ENCODE assay signal across 8 cellular contexts in genomic region chr6:26543953-26544352, GRCh38. TPM values are rescaled to one million over a fixed set of nuclear protein-coding genes. Genes with fewer than 3 reads are reported as not detected.
DNase-seq lines count a peak whose midpoint lies in the region; ATAC-seq and TF ChIP-seq lines count a peak whose summit lies in the region.

No MANE protein-coding gene starts in this region.

- H3K36me3 Mint-ChIP-seq in CD8-positive, alpha-beta T cell = peaks cover 57% of the 10 kb centered on the region

- H3K9ac ChIP-seq in adipocyte (ENCODE audit: low read length) = no peak overlapping the region

- peak; percentile 60 for TF ChIP-seq CTCF in CD8-positive, alpha-beta T cell (IDR thresholded peaks at IDR 0.05)
- TF ChIP-seq CTCF in HEK293 (tag by site-specific recombination; IDR thresholded peaks at IDR 0.05) (no peak), lower lobe of right lung (IDR thresholded peaks at IDR 0.05) (peak; percentile 17)

- H3K27me3 ChIP-seq in CD8-positive, alpha-beta T cell (ENCODE audit: insufficient read depth, low read length) = no peaks in the 10 kb centered on the region
- H3K27me3 ChIP-seq in adipocyte (replicated peaks; ENCODE audit: control insufficient read depth, insufficient read depth, low read length) (no peaks in the 10 kb centered on the region), lower lobe of right lung (ENCODE audit: low read depth) (no peaks in the 10 kb centered on the region)

- DNase-seq in CD8-positive, alpha-beta T cell = no peak
- DNase-seq in adipocyte (ENCODE audit: low read depth) = peak; percentile 36
- no peak for DNase-seq in lower lobe of right lung
- no peak for DNase-seq in inferior parietal cortex (ENCODE audit: extremely low spot score)
- DNase-seq in MV-4-11 (lab: John Stamatoyannopoulos, UW) = no peak

- no peaks in the 10 kb centered on the region for H3K27me3 Mint-ChIP-seq in CD8-positive, alpha-beta T cell (ENCODE audit: low read depth)

- H3K4me3 ChIP-seq in CD8-positive, alpha-beta T cell (ENCODE audit: low read depth, low read length) = no peak overlapping the region
- H3K4me3 ChIP-seq in HEK293 (ENCODE audit: low read depth, low read length) (no peak overlapping the region), adipocyte (ENCODE audit: low read length) (no peak overlapping the region), lower lobe of right lung (no peak overlapping the region)

- H3K27ac ChIP-seq in CD8-positive, alpha-beta T cell (ENCODE audit: low read depth, low read length) = no peak overlapping the region
- H3K27ac ChIP-seq in HEK293 (ENCODE audit: extremely low read depth, low read depth, low read length) (no peak overlapping the region), lower lobe of right lung (no peak overlapping the region)

- H3K4me1 Mint-ChIP-seq in CD8-positive, alpha-beta T cell (ENCODE audit: low read depth) = peaks cover 42% of the 10 kb centered on the region

- peaks cover 11% of the 10 kb centered on the region for H3K4me1 ChIP-seq in CD8-positive, alpha-beta T cell (ENCODE audit: insufficient read depth, low read length)
- no peaks in the 10 kb centered on the region for H3K4me1 ChIP-seq in HEK293 (ENCODE audit: control insufficient read depth, insufficient read depth, low read length)
- peaks cover 3% of the 10 kb centered on the region for H3K4me1 ChIP-seq in adipocyte (ENCODE audit: control insufficient read depth, insufficient read depth, low read length)
- peaks cover 23% of the 10 kb centered on the region for H3K4me1 ChIP-seq in lower lobe of right lung

- CTCF ChIA-PET in CD8-positive, alpha-beta T cell (lab: Charles Lee) = no interaction called here
- CTCF ChIA-PET in HEK293 (lab: Yijun Ruan, JAX) = no interaction called here

- POLR2A ChIA-PET in CD8-positive, alpha-beta T cell (lab: Charles Lee) = interaction anchor here (0.6 kb wide), 1 partner anchor 8 kb away, joined by 4 read pairs; no protein-coding TSS in a partner anchor
- POLR2A ChIA-PET in HEK293 (lab: Yijun Ruan, JAX) = interaction anchor here (0.7 kb wide), 1 partner anchor 493 kb away, joined by 5 read pairs; no protein-coding TSS in a partner anchor

- intact Hi-C loops in CD8-positive, alpha-beta T cell (cut with DNase I, micrococcal nuclease) = loop anchor here in 1 of 2 experiments (2.0 kb wide), 1 partner anchor 203 kb away; no protein-coding TSS in a partner anchor
- intact Hi-C loops in lower lobe of right lung (cut with DNase I) = no loop called here

- H3K27ac Mint-ChIP-seq in CD8-positive, alpha-beta T cell = peak overlapping the region; percentile 34

- no peaks in the 10 kb centered on the region for H3K9me3 ChIP-seq in CD8-positive, alpha-beta T cell (ENCODE audit: low read length)
- H3K9me3 ChIP-seq in HEK293 (ENCODE audit: control insufficient read depth, insufficient read depth, low read depth, low read length) (no peaks in the 10 kb centered on the region), adipocyte (ENCODE audit: control insufficient read depth, low read length) (no peaks in the 10 kb centered on the region), lower lobe of right lung (no peaks in the 10 kb centered on the region)

- H3K9me3 Mint-ChIP-seq in CD8-positive, alpha-beta T cell = no peaks in the 10 kb centered on the region

- ATAC-seq in CD8-positive, alpha-beta T cell = peak; percentile 84
- ATAC-seq in lower lobe of right lung (peak in 1 of 2 donors; percentile 36), GM18520 (IDR thresholded peaks at IDR 0.05; ENCODE audit: unreplicated experiment) (no peak), GM18873 (IDR thresholded peaks at IDR 0.05; ENCODE audit: low FRiP score, unreplicated experiment) (no peak)

- H3K36me3 ChIP-seq in CD8-positive, alpha-beta T cell (ENCODE audit: insufficient read depth, low read length) = no peaks in the 10 kb centered on the region
- H3K36me3 ChIP-seq in HEK293 (ENCODE audit: control insufficient read depth in 2 of 2, insufficient read depth in 1 of 2, low read length in 2 of 2) = peaks cover 8 to 30% of the 10 kb centered on the region in 2 experiments
- peaks cover 32% of the 10 kb centered on the region for H3K36me3 ChIP-seq in adipocyte (ENCODE audit: control insufficient read depth, insufficient read depth, low read length, severe bottlenecking)
- peaks cover 26% of the 10 kb centered on the region for H3K36me3 ChIP-seq in lower lobe of right lung

- no peak overlapping the region for H3K4me3 Mint-ChIP-seq in CD8-positive, alpha-beta T cell

TF ChIP-seq in HEK293, 187 proteins besides CTCF, POLR2A, EP300 and RAD21:
- peak; percentile 67 for TF ChIP-seq IKZF3 (tag by site-specific recombination; IDR thresholded peaks at IDR 0.05)
- no peak for TF ChIP-seq TCF7L2 (IDR thresholded peaks at IDR 0.05; ENCODE audit: borderline replicate concordance, low read depth, low read length)
- no peak for TF ChIP-seq ZNF654 (tag by site-specific recombination; IDR thresholded peaks at IDR 0.05; ENCODE audit: low read depth)
- TF ChIP-seq ZNF660 (tag by site-specific recombination; IDR thresholded peaks at IDR 0.05) = no peak
- no peak for TF ChIP-seq OSR2 (tag by site-specific recombination; IDR thresholded peaks at IDR 0.05)

RNA-seq across cellular contexts. Expression of gene HMGN4, which starts 5.8 kb away (rescaled TPM):
- total RNA-seq in CD8-positive, alpha-beta T cell = 10 to 100 TPM; 24.8 to 33.7 TPM
- total RNA-seq in lower lobe of right lung = 42.9 TPM

RNA-seq across cellular contexts. Expression of gene BTN1A1, which starts 43.9 kb away (rescaled TPM):
- not detected for total RNA-seq in CD8-positive, alpha-beta T cell
- total RNA-seq in lower lobe of right lung = not detected

RNA-seq across cellular contexts. Expression of gene ABT1, which starts 52.8 kb away (rescaled TPM):
- total RNA-seq in CD8-positive, alpha-beta T cell = 10 to 100 TPM; 42.5 to 44.2 TPM
- 13.5 TPM for total RNA-seq in lower lobe of right lung
